In the genomic region with DNA sequence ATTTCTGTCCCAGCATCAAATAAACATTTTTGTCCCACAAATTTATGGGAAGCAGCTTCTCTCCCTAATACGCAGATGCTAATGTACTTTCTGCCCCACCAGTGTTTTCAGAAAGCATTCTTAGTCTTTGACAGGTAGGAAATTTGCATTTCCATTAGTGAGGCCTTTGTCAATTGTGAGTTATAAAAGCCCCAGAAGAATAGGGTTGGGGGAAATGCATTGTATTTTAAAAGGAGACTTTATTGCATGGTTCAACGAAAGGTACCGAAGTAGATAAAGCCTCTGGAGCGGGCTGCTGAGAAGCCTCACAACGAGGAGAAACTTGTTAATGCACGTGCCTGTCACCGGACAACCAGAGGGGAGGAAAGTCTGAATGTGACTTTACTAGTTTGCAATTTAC, we compare ENCODE assay signal across 1 cellular context.
TF ChIP-seq lines count a peak whose summit lies in the region.

No MANE protein-coding gene starts in this region.

TF ChIP-seq in GM23338, 12 proteins besides CTCF, POLR2A, EP300 and RAD21 (continued from another document):
- no peak for TF ChIP-seq ETS1 (IDR thresholded peaks at IDR 0.05)
- TF ChIP-seq REST (IDR thresholded peaks at IDR 0.05; ENCODE audit: unreplicated experiment): no peak
- TF ChIP-seq EZH2phosphoT487 (IDR thresholded peaks at IDR 0.05; ENCODE audit: unreplicated experiment): no peak
- TF ChIP-seq POLR2AphosphoS5 (IDR thresholded peaks at IDR 0.05; ENCODE audit: low read depth): no peak
